In the genomic region with DNA sequence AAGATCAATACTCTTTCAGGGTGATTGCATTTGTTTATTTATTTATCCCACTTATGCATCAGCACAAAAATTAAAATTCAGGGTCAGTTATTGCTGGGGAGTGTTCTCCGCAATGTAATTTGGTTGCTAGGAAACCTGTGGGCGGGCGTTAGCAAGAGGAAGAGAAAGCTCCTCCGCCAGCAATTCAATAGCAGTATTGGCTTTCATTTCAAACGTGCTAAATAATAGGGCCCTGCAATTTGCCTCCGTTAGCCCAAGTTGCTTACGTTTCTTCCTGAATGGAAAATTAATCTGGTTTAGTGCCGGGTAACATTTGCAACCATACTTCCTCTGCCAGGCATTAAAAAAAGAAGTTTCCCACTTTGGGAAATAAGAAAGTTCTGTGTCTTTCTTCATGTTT, we compare ENCODE assay signal across 8 cellular contexts. TPM values are rescaled to one million over a fixed set of nuclear protein-coding genes. Genes with fewer than 3 reads are reported as not detected.
A peak's percentile ranks its signal among the peaks of the same experiment; 100 is the strongest.
DNase-seq lines count a peak whose midpoint lies in the region; ATAC-seq and TF ChIP-seq lines count a peak whose summit lies in the region.

No MANE protein-coding gene starts in this region.

- peak overlapping the region; percentile 87 for H2AFZ ChIP-seq in neuron (ENCODE audit: low read depth, low read length)

- TF ChIP-seq POLR2A in suprapubic skin (IDR thresholded peaks at IDR 0.05): no peak

- peak overlapping the region; percentile 65 for H3K4me3 Mint-ChIP-seq in activated CD4-positive, alpha-beta T cell treated with anti-CD3 and anti-CD28 coated beads, Interleukin-2, amount 10 ng/mL, durations not matched to agents 24 days and 14 days

- H3K27ac ChIP-seq in effector memory CD4-positive, alpha-beta T cell (ENCODE audit: insufficient read depth, low read length, poor library complexity, severe bottlenecking): peak overlapping the region; percentile 41
- no peak overlapping the region for H3K27ac ChIP-seq in suprapubic skin
- H3K27ac ChIP-seq in RWPE1: no peak overlapping the region

- WGBS in suprapubic skin: 27% methylated on average over 8 of the region's 8 CpGs

- H3K4me1 ChIP-seq in effector memory CD4-positive, alpha-beta T cell (ENCODE audit: control insufficient read depth, insufficient read depth, low read length, poor library complexity, severe bottlenecking): peaks cover 33% of the 10 kb centered on the region
- H3K4me1 ChIP-seq in neuron (ENCODE audit: insufficient read depth, low read length) (peaks cover 11% of the 10 kb centered on the region), suprapubic skin (no peaks in the 10 kb centered on the region)

- TF ChIP-seq EP300 in suprapubic skin (IDR thresholded peaks at IDR 0.05): no peak

- H3K27ac Mint-ChIP-seq in activated CD4-positive, alpha-beta T cell treated with anti-CD3 and anti-CD28 coated beads, Interleukin-2, amount 10 ng/mL, durations not matched to agents 24 days and 14 days: peak overlapping the region; percentile 53

- CTCF ChIA-PET in RWPE1 (lab: Yijun Ruan, JAX): interaction anchor here (0.6 kb wide), 2 partner anchors 184 to 189 kb away, joined by 3 to 4 read pairs; no protein-coding TSS in a partner anchor

- TF ChIP-seq CTCF in suprapubic skin (IDR thresholded peaks at IDR 0.05): no peak
- TF ChIP-seq CTCF in RWPE1 (conservative IDR thresholded peaks at IDR 0.05; ENCODE audit: low read depth): no peak

- no peaks in the 10 kb centered on the region for H3K36me3 ChIP-seq in effector memory CD4-positive, alpha-beta T cell (ENCODE audit: control insufficient read depth, insufficient read depth, low read length)
- H3K36me3 ChIP-seq in neuron (ENCODE audit: insufficient read depth, low read length): no peaks in the 10 kb centered on the region
- no peaks in the 10 kb centered on the region for H3K36me3 ChIP-seq in suprapubic skin

- H3K4me3 ChIP-seq in effector memory CD4-positive, alpha-beta T cell (ENCODE audit: insufficient read depth, low read depth, low read length, poor library complexity, severe bottlenecking): peak overlapping the region; percentile 22
- H3K4me3 ChIP-seq in neuron (ENCODE audit: low read length) (peak overlapping the region; percentile 41), suprapubic skin (peak overlapping the region; percentile 23)

- peaks cover 2% of the 10 kb centered on the region for H3K36me3 Mint-ChIP-seq in activated CD4-positive, alpha-beta T cell treated with anti-CD3 and anti-CD28 coated beads, Interleukin-2, amount 10 ng/mL, durations not matched to agents 24 days and 14 days (ENCODE audit: low read depth)

- DNase-seq in DMS 273 (lab: John Stamatoyannopoulos, UW; ENCODE audit: unreplicated experiment): peak; percentile 81
- DNase-seq in NCI-H1092 (lab: John Stamatoyannopoulos, UW): peak; percentile 78
- peak; percentile 91 for DNase-seq in activated CD4-positive, alpha-beta T cell treated with anti-CD3 and anti-CD28 coated beads, Interleukin-2, amount 10 ng/mL, durations not matched to agents 24 days and 14 days
- peak; percentile 36 to 54 (median 50) for DNase-seq in effector memory CD4-positive, alpha-beta T cell
- DNase-seq in suprapubic skin (ENCODE audit: low spot score in 2 of 2): no peak
- DNase-seq in RWPE1 (ENCODE audit: low spot score): no peak

- H3K4me1 Mint-ChIP-seq in activated CD4-positive, alpha-beta T cell treated with anti-CD3 and anti-CD28 coated beads, Interleukin-2, amount 10 ng/mL, durations not matched to agents 24 days and 14 days: peaks cover 24% of the 10 kb centered on the region

- H3K9me3 ChIP-seq in effector memory CD4-positive, alpha-beta T cell (ENCODE audit: control insufficient read depth, low read length): no peaks in the 10 kb centered on the region
- H3K9me3 ChIP-seq in neuron (ENCODE audit: low read length): no peaks in the 10 kb centered on the region
- no peaks in the 10 kb centered on the region for H3K9me3 ChIP-seq in suprapubic skin

- H3K27me3 Mint-ChIP-seq in activated CD4-positive, alpha-beta T cell treated with anti-CD3 and anti-CD28 coated beads, Interleukin-2, amount 10 ng/mL, durations not matched to agents 24 days and 14 days: peaks cover 2% of the 10 kb centered on the region

- H3K27me3 ChIP-seq in effector memory CD4-positive, alpha-beta T cell (replicated peaks; ENCODE audit: control insufficient read depth, insufficient read depth, low read length, poor library complexity, severe bottlenecking): no peaks in the 10 kb centered on the region
- no peaks in the 10 kb centered on the region for H3K27me3 ChIP-seq in neuron (ENCODE audit: insufficient read depth, low read length)
- no peaks in the 10 kb centered on the region for H3K27me3 ChIP-seq in suprapubic skin

- intact Hi-C loops in activated CD4-positive, alpha-beta T cell treated with anti-CD3 and anti-CD28 coated beads, Interleukin-2, amount 10 ng/mL, durations not matched to agents 24 days and 14 days (cut with micrococcal nuclease): loop anchor here (1.0 to 10.0 kb wide), 2 partner anchors 8 to 896 kb away; a partner anchor contains a TSS

- ATAC-seq in GM21723 (IDR thresholded peaks at IDR 0.05; ENCODE audit: unreplicated experiment): peak; percentile 79

- POLR2A ChIA-PET in RWPE1 (lab: Yijun Ruan, JAX; ENCODE audit: low non-redundant PET): no interaction called here

- peaks cover 6% of the 10 kb centered on the region for H3K9me3 Mint-ChIP-seq in activated CD4-positive, alpha-beta T cell treated with anti-CD3 and anti-CD28 coated beads, Interleukin-2, amount 10 ng/mL, durations not matched to agents 24 days and 14 days

RNA-seq across cellular contexts. Expression of a gene that starts 35.5 kb away (rescaled TPM):
- total RNA-seq in activated CD4-positive, alpha-beta T cell treated with anti-CD3 and anti-CD28 coated beads, Interleukin-2, amount 10 ng/mL, durations not matched to agents 24 days and 14 days: 14.8 and 15.2 TPM in 2 replicates
- total RNA-seq in suprapubic skin: 1 to 10 TPM; 1.5 to 4.2 (median 1.9) TPM

Comparison
In these comparisons a context has a peak if more than half of its experiments do, and no peak if none do; other contexts are left out.
1. DNase-seq: peak in DMS 273 (single experiment), NCI-H1092 (single experiment), activated CD4-positive, alpha-beta T cell treated with anti-CD3 and anti-CD28 coated beads, Interleukin-2, amount 10 ng/mL, durations not matched to agents 24 days and 14 days (single experiment) and effector memory CD4-positive, alpha-beta T cell (3 of 3); none in suprapubic skin (0 of 2) and RWPE1 (single experiment).
2. Peak in every context shown above with its lines, with median percentiles within 50 percentile points of each other: H3K4me3 ChIP-seq.